In the genomic region with DNA sequence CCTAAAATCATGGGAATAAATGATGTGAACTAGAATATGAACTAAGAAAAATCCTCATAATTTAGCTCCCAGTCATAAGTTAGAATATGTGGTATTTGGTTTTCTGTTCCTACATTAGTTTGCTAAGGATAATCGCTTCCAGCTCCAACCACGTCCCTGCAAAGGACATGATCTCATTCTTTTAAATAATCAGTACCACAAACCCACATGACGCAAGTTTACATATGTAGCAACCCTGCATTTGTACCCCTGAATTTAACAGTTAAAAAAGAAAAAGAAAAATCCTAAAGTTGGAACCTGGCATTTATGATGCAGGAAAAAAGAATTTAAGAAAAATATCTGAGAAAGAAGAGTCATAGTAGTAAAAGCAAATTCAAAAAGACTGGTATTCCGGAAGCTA, we compare ENCODE assay signal across 1 cellular context.
TF ChIP-seq lines count a peak whose summit lies in the region.

No MANE protein-coding gene starts in this region.

TF ChIP-seq in WTC11, 78 proteins besides CTCF, POLR2A, EP300 and RAD21:
- TF ChIP-seq, protein P1, sequence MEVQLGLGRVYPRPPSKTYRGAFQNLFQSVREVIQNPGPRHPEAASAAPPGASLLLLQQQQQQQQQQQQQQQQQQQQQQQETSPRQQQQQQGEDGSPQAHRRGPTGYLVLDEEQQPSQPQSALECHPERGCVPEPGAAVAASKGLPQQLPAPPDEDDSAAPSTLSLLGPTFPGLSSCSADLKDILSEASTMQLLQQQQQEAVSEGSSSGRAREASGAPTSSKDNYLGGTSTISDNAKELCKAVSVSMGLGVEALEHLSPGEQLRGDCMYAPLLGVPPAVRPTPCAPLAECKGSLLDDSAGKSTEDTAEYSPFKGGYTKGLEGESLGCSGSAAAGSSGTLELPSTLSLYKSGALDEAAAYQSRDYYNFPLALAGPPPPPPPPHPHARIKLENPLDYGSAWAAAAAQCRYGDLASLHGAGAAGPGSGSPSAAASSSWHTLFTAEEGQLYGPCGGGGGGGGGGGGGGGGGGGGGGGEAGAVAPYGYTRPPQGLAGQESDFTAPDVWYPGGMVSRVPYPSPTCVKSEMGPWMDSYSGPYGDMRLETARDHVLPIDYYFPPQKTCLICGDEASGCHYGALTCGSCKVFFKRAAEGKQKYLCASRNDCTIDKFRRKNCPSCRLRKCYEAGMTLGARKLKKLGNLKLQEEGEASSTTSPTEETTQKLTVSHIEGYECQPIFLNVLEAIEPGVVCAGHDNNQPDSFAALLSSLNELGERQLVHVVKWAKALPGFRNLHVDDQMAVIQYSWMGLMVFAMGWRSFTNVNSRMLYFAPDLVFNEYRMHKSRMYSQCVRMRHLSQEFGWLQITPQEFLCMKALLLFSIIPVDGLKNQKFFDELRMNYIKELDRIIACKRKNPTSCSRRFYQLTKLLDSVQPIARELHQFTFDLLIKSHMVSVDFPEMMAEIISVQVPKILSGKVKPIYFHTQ (CRISPR knock-in tag; IDR thresholded peaks at IDR 0.05), result no peak
- TF ChIP-seq ESRRA (CRISPR knock-in tag; IDR thresholded peaks at IDR 0.05; ENCODE audit: borderline replicate concordance) (no peak), MXD4 (CRISPR knock-in tag; IDR thresholded peaks at IDR 0.05; ENCODE audit: borderline replicate concordance) (no peak), TEAD1 (CRISPR knock-in tag; IDR thresholded peaks at IDR 0.05) (no peak), ATF1 (CRISPR knock-in tag; IDR thresholded peaks at IDR 0.05) (no peak), SP1 (CRISPR knock-in tag; conservative IDR thresholded peaks at IDR 0.05) (no peak), ATF6 (CRISPR knock-in tag; IDR thresholded peaks at IDR 0.05) (no peak), ZNF138 (CRISPR knock-in tag; conservative IDR thresholded peaks at IDR 0.05) (no peak)
- TF ChIP-seq, protein P2, sequence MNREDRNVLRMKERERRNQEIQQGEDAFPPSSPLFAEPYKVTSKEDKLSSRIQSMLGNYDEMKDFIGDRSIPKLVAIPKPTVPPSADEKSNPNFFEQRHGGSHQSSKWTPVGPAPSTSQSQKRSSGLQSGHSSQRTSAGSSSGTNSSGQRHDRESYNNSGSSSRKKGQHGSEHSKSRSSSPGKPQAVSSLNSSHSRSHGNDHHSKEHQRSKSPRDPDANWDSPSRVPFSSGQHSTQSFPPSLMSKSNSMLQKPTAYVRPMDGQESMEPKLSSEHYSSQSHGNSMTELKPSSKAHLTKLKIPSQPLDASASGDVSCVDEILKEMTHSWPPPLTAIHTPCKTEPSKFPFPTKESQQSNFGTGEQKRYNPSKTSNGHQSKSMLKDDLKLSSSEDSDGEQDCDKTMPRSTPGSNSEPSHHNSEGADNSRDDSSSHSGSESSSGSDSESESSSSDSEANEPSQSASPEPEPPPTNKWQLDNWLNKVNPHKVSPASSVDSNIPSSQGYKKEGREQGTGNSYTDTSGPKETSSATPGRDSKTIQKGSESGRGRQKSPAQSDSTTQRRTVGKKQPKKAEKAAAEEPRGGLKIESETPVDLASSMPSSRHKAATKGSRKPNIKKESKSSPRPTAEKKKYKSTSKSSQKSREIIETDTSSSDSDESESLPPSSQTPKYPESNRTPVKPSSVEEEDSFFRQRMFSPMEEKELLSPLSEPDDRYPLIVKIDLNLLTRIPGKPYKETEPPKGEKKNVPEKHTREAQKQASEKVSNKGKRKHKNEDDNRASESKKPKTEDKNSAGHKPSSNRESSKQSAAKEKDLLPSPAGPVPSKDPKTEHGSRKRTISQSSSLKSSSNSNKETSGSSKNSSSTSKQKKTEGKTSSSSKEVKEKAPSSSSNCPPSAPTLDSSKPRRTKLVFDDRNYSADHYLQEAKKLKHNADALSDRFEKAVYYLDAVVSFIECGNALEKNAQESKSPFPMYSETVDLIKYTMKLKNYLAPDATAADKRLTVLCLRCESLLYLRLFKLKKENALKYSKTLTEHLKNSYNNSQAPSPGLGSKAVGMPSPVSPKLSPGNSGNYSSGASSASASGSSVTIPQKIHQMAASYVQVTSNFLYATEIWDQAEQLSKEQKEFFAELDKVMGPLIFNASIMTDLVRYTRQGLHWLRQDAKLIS (CRISPR knock-in tag; IDR thresholded peaks at IDR 0.05; ENCODE audit: borderline replicate concordance), result no peak
- TF ChIP-seq, protein P3, sequence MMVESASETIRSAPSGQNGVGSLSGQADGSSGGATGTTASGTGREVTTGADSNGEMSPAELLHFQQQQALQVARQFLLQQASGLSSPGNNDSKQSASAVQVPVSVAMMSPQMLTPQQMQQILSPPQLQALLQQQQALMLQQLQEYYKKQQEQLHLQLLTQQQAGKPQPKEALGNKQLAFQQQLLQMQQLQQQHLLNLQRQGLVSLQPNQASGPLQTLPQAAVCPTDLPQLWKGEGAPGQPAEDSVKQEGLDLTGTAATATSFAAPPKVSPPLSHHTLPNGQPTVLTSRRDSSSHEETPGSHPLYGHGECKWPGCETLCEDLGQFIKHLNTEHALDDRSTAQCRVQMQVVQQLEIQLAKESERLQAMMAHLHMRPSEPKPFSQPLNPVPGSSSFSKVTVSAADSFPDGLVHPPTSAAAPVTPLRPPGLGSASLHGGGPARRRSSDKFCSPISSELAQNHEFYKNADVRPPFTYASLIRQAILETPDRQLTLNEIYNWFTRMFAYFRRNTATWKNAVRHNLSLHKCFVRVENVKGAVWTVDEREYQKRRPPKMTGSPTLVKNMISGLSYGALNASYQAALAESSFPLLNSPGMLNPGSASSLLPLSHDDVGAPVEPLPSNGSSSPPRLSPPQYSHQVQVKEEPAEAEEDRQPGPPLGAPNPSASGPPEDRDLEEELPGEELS (CRISPR knock-in tag; IDR thresholded peaks at IDR 0.05), result no peak
